In genomic region chr17:44314524-44314868, GRCh38 we compare ENCODE assay signal across 11 cellular contexts. TPM values are rescaled to one million over a fixed set of nuclear protein-coding genes. Genes with fewer than 3 reads are reported as not detected.
DNase-seq lines count a peak whose midpoint lies in the region; ATAC-seq and TF ChIP-seq lines count a peak whose summit lies in the region.
"Had no signal": no experiment of that assay in that cellular context is flagged by ENCODE, and none has a peak within 500 bp of the region (broad histone marks: within the 10 kb centered on the region; RNA-seq: fewer than 3 reads in every experiment).

No MANE protein-coding gene starts in this region.

- H3K4me1 Mint-ChIP-seq in activated naive CD8-positive, alpha-beta T cell treated with anti-CD3 and anti-CD28 coated beads, Interleukin-2, amount 10 ng/mL, durations not matched to agents 7 days and 5 days = peaks cover 17% of the 10 kb centered on the region
- peaks cover 18% of the 10 kb centered on the region for H3K4me1 Mint-ChIP-seq in nephron progenitor cell

- H3K27ac Mint-ChIP-seq in activated naive CD8-positive, alpha-beta T cell treated with anti-CD3 and anti-CD28 coated beads, Interleukin-2, amount 10 ng/mL, durations not matched to agents 7 days and 5 days = no peak overlapping the region
- H3K27ac Mint-ChIP-seq in nephron progenitor cell = no peak overlapping the region
- H3K27ac Mint-ChIP-seq: activated naive CD4-positive, alpha-beta T cell treated with anti-CD3 and anti-CD28 coated beads, Interleukin-2, amount 50 U/mL, for 72 hours had no signal

- H3K4me3 ChIP-seq in H7 (ENCODE audit: insufficient read depth, low read depth, low read length) = peak overlapping the region; percentile 64
- H3K4me3 ChIP-seq: PC-9 had no signal

- DNase-seq in NCI-H1105 treated with DMSO at 0.1 percent for 48 hours (lab: John Stamatoyannopoulos, UW) (peak; percentile 35), NCI-H1105 (lab: John Stamatoyannopoulos, UW) (no peak), H7 (peak; percentile 64), nephron progenitor cell (no peak), NCI-H1694 treated with DMSO at 0.1 percent for 48 hours (lab: John Stamatoyannopoulos, UW) (no peak), COLO668 (lab: John Stamatoyannopoulos, UW; ENCODE audit: unreplicated experiment) (no peak), NCI-H2171 treated with DMSO at 0.1 percent for 48 hours (lab: John Stamatoyannopoulos, UW) (no peak)
- no peak for DNase-seq in activated naive CD8-positive, alpha-beta T cell treated with anti-CD3 and anti-CD28 coated beads, Interleukin-2, amount 10 ng/mL, durations not matched to agents 7 days and 5 days
- DNase-seq: midbrain, PC-9 had no signal

- ATAC-seq in activated naive CD8-positive, alpha-beta T cell treated with anti-CD3 and anti-CD28 coated beads, Interleukin-2, amount 10 ng/mL, durations not matched to agents 7 days and 5 days (ENCODE audit: low read depth) = no peak

- peaks cover 37% of the 10 kb centered on the region for H3K27me3 Mint-ChIP-seq in activated naive CD8-positive, alpha-beta T cell treated with anti-CD3 and anti-CD28 coated beads, Interleukin-2, amount 10 ng/mL, durations not matched to agents 7 days and 5 days
- H3K27me3 Mint-ChIP-seq in nephron progenitor cell (ENCODE audit: low read depth, poor library complexity) = peaks cover 94% of the 10 kb centered on the region

- POLR2A ChIA-PET in activated naive CD8-positive, alpha-beta T cell treated with anti-CD3 and anti-CD28 coated beads, Interleukin-2, amount 10 ng/mL, durations not matched to agents 7 days and 5 days (lab: Charles Lee) = interaction anchor here (1.2 to 8.4 kb wide), 2 partner anchors 74 to 95 kb away, joined by 3 to 72 read pairs; partner anchors contain the start of gene UBTF

- no peak for TF ChIP-seq CTCF in nephron progenitor cell (IDR thresholded peaks at IDR 0.05)

- H3K36me3 ChIP-seq in H7 (replicated peaks; ENCODE audit: control insufficient read depth, insufficient read depth, low read length) = no peaks in the 10 kb centered on the region; the same call in 1 of the 2 replicates

- H3K27me3 ChIP-seq in H7 (ENCODE audit: control insufficient read depth, insufficient read depth, low read length) = peaks cover 27% of the 10 kb centered on the region

- peak overlapping the region; percentile 66 for H3K4me3 Mint-ChIP-seq in activated naive CD8-positive, alpha-beta T cell treated with anti-CD3 and anti-CD28 coated beads, Interleukin-2, amount 10 ng/mL, durations not matched to agents 7 days and 5 days
- peak overlapping the region; percentile 65 for H3K4me3 Mint-ChIP-seq in nephron progenitor cell

- peaks cover 7% of the 10 kb centered on the region for H3K36me3 Mint-ChIP-seq in activated naive CD8-positive, alpha-beta T cell treated with anti-CD3 and anti-CD28 coated beads, Interleukin-2, amount 10 ng/mL, durations not matched to agents 7 days and 5 days
- H3K36me3 Mint-ChIP-seq in nephron progenitor cell (ENCODE audit: low read depth) = peaks cover 3% of the 10 kb centered on the region
- H3K36me3 Mint-ChIP-seq: activated naive CD4-positive, alpha-beta T cell treated with anti-CD3 and anti-CD28 coated beads, Interleukin-2, amount 50 U/mL, for 72 hours had no signal

- no peaks in the 10 kb centered on the region for H3K9me3 Mint-ChIP-seq in activated naive CD8-positive, alpha-beta T cell treated with anti-CD3 and anti-CD28 coated beads, Interleukin-2, amount 10 ng/mL, durations not matched to agents 7 days and 5 days
- peaks cover 4% of the 10 kb centered on the region for H3K9me3 Mint-ChIP-seq in nephron progenitor cell
- H3K9me3 Mint-ChIP-seq: activated naive CD4-positive, alpha-beta T cell treated with anti-CD3 and anti-CD28 coated beads, Interleukin-2, amount 50 U/mL, for 72 hours had no signal

RNA-seq across cellular contexts. Expression of gene RUNDC3A, which starts 6.1 kb away (rescaled TPM):
- 5.1 and 5.7 TPM in 2 replicates for total RNA-seq in H7 (2014; rRNA removed; shearing (Covaris generic))
- under 1 TPM in 1 of 2 experiments, not detected in 1; 0.50 TPM for total RNA-seq in activated naive CD8-positive, alpha-beta T cell treated with anti-CD3 and anti-CD28 coated beads, Interleukin-2, amount 10 ng/mL, durations not matched to agents 7 days and 5 days
- total RNA-seq: PC-9 had no signal

RNA-seq across cellular contexts. Expression of gene SLC25A39, which starts 10.1 kb away (rescaled TPM):
- total RNA-seq in H7 (2014; rRNA removed; shearing (Covaris generic)) = 281 and 295 TPM in 2 replicates
- 100 to 1,000 TPM; 104 to 117 TPM for total RNA-seq in activated naive CD8-positive, alpha-beta T cell treated with anti-CD3 and anti-CD28 coated beads, Interleukin-2, amount 10 ng/mL, durations not matched to agents 7 days and 5 days

RNA-seq across cellular contexts. Expression of gene GRN, which starts 30.6 kb away (rescaled TPM):
- 122 and 161 TPM in 2 replicates for total RNA-seq in H7 (2014; rRNA removed; shearing (Covaris generic))
- total RNA-seq in activated naive CD8-positive, alpha-beta T cell treated with anti-CD3 and anti-CD28 coated beads, Interleukin-2, amount 10 ng/mL, durations not matched to agents 7 days and 5 days = 10 to 100 TPM; 53.5 to 58.8 TPM

RNA-seq across cellular contexts. Expression of gene SLC4A1, which starts 46.6 kb away (rescaled TPM):
- 0.07 TPM in 2 replicates for total RNA-seq in H7 (2014; rRNA removed; shearing (Covaris generic))
- not detected for total RNA-seq in activated naive CD8-positive, alpha-beta T cell treated with anti-CD3 and anti-CD28 coated beads, Interleukin-2, amount 10 ng/mL, durations not matched to agents 7 days and 5 days
- total RNA-seq: activated naive CD4-positive, alpha-beta T cell treated with anti-CD3 and anti-CD28 coated beads, Interleukin-2, amount 50 U/mL, for 72 hours; PC-9 had no signal

RNA-seq across cellular contexts. Expression of gene FAM171A2, which starts 49.2 kb away (rescaled TPM):
- total RNA-seq in H7 (2014; rRNA removed; shearing (Covaris generic)) = 23.7 and 24.1 TPM in 2 replicates
- under 1 TPM; 0.37 to 0.69 TPM for total RNA-seq in activated naive CD8-positive, alpha-beta T cell treated with anti-CD3 and anti-CD28 coated beads, Interleukin-2, amount 10 ng/mL, durations not matched to agents 7 days and 5 days

Comparison
In these comparisons a context has a peak if more than half of its experiments do, and no peak if none do; other contexts are left out.
1. DNase-seq: peak in NCI-H1105 treated with DMSO at 0.1 percent for 48 hours (single experiment) and H7 (single experiment); none in NCI-H1105 (single experiment), activated naive CD8-positive, alpha-beta T cell treated with anti-CD3 and anti-CD28 coated beads, Interleukin-2, amount 10 ng/mL, durations not matched to agents 7 days and 5 days (single experiment), nephron progenitor cell (single experiment), NCI-H1694 treated with DMSO at 0.1 percent for 48 hours (single experiment), COLO668 (single experiment) and NCI-H2171 treated with DMSO at 0.1 percent for 48 hours (single experiment).